Comparison of ENCODE assay signal across 8 cellular contexts in the genomic region with DNA sequence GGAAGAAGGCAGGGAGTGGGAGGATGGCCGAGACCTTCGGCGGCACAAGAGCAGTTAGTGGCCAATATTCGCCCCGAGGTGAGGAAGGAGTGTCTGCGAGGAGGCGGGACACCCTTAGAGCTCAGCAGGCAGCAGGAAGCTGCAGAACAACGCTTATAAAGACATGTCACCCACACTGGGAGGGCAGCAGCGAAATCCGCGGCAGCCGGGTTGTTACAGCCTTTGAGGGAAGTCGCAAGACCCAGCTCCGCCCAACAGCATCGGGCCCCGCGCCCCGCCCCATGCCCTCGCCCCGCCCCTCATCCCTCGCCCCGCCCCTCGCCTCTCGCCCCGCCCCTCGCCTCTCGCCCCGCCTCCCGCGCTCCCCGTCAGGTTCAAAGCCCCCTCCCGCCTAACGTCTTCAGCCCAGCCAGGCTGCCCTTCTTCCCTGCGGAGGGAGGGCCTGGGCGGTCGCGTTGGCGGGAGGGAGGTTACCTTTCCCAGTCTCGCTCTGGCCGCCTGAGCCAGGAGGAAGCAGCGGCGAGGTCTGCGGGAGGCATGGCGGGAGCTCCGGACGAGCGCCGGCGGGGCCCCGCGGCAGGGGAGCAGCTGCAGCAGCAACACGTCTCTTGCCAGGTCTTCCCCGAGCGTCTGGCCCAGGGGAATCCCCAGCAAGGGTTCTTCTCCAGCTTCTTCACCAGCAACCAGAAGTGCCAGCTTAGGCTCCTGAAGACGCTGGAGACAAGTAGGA. TPM values are rescaled to one million over a fixed set of nuclear protein-coding genes. Genes with fewer than 3 reads are reported as not detected.
DNase-seq lines count a peak whose midpoint lies in the region; ATAC-seq and TF ChIP-seq lines count a peak whose summit lies in the region.

ATP23 (plus strand) TSS at position 403 of the 730 bp plus-strand sequence; CDS start at position 538, 135 bp downstream.

- peak; percentile 95 for DNase-seq in GM13976 (ENCODE audit: low spot score)
- peak; percentile 77 for DNase-seq in NCI-H1436 treated with DMSO at 0.1 percent for 48 hours (lab: John Stamatoyannopoulos, UW)
- peak; percentile 90 for DNase-seq in T follicular helper cell (ENCODE audit: low read depth)
- peak; percentile 87 for DNase-seq in heart right ventricle
- DNase-seq in posterior cingulate gyrus, result peak; percentile 76 to 99 (median 87)
- peak; percentile 95 for DNase-seq in upper lobe of left lung

- no peak for TF ChIP-seq CTCF in GM13976 (IDR thresholded peaks at IDR 0.05; ENCODE audit: borderline replicate concordance, control extremely low read depth, extremely low read depth, insufficient read depth, missing control alignments)
- TF ChIP-seq CTCF in heart right ventricle (IDR thresholded peaks at IDR 0.05), result no peak
- peak in 2 of 6 experiments; percentile 3 to 15 for TF ChIP-seq CTCF in upper lobe of left lung (IDR thresholded peaks at IDR 0.05)

- H3K27me3 ChIP-seq in heart right ventricle (no peaks in the 10 kb centered on the region), upper lobe of left lung (no peaks in the 10 kb centered on the region)

- ATAC-seq in HG02852 (IDR thresholded peaks at IDR 0.05; ENCODE audit: unreplicated experiment) (peak; percentile 79), heart right ventricle (peak; percentile 93 to 96 (median 94)), upper lobe of left lung (ENCODE audit: low FRiP score in 2 of 2) (peak; percentile 96 to 97)

- H3K27ac ChIP-seq in adipose tissue (ENCODE audit: low read depth, low read length) (peak within 1 kb of the TSS; percentile 6), heart right ventricle (peak within 1 kb of the TSS in 9 of 10 donors; percentile 80 to 93 (median 87)), upper lobe of left lung (peak within 1 kb of the TSS; percentile 86 to 93 (median 92))

- in situ Hi-C loops in GM13976 (cut with MboI; ENCODE audit: low sequenced_read_pairs, unreplicated experiment), result no loop called here

- WGBS in adipose tissue, 3 donors, result 0 to 1% (median 0%) methylated on average over 41 to 48 of the region's 55 CpGs
- 0 to 1% methylated on average over 32 to 55 of the region's 55 CpGs for WGBS in heart right ventricle, 2 donors
- WGBS in upper lobe of left lung, 2 donors, result 0 to 1% methylated on average over 8 to 13 of the region's 55 CpGs

- H3K4me3 ChIP-seq in heart right ventricle (peak within 1 kb of the TSS; percentile 47 to 93 (median 76)), upper lobe of left lung (peak within 1 kb of the TSS; percentile 57 to 76 (median 71))

- no peaks in the 10 kb centered on the region for H3K9me3 ChIP-seq in heart right ventricle
- H3K9me3 ChIP-seq in upper lobe of left lung, result no peaks in the 10 kb centered on the region

- peak in 1 of 4 donors; percentile 7 for TF ChIP-seq EP300 in upper lobe of left lung (IDR thresholded peaks at IDR 0.05)

- intact Hi-C loops in heart right ventricle (cut with DNase I) (no loop called here), posterior cingulate gyrus (cut with DNase I) (no loop called here)

- H3K36me3 ChIP-seq in heart right ventricle, result no peaks in the 10 kb centered on the region
- H3K36me3 ChIP-seq in upper lobe of left lung, result no peaks in the 10 kb centered on the region

- TF ChIP-seq POLR2A in upper lobe of left lung (IDR thresholded peaks at IDR 0.05), result peak; percentile 48 to 94 (median 74)

- H3K4me1 ChIP-seq in heart right ventricle (peaks cover 0 to 36% (median 14%) of the 10 kb centered on the region in 9 donors), upper lobe of left lung (peaks cover 8 to 20% (median 16%) of the 10 kb centered on the region in 4 donors)

RNA-seq across cellular contexts. Expression of gene ATP23, which starts in this region (rescaled TPM):
- 10 to 100 TPM in 1 of 3 donors, 1 to 10 TPM in 2; 4.3 to 11.0 (median 7.6) TPM for polyA plus RNA-seq in adipose tissue
- total RNA-seq in heart right ventricle, result 1 to 10 TPM; 2.8 to 8.5 (median 6.4) TPM
- 10 to 100 TPM in 1 of 2 donors, 1 to 10 TPM in 1; 6.8 to 11.3 TPM for polyA plus RNA-seq in heart right ventricle
- 10 to 100 TPM in 1 of 6 donors, 1 to 10 TPM in 4, not detected in 1; 4.7 to 18.8 (median 7.7) TPM for total RNA-seq in upper lobe of left lung

Comparison
In these comparisons a context has a peak if more than half of its experiments do, and no peak if none do; other contexts are left out.
1. Peak in every context shown above with its lines: DNase-seq, ATAC-seq, H3K4me3 ChIP-seq and H3K27ac ChIP-seq.
2. H3K27ac ChIP-seq: peak in every context shown above with its lines; median percentile 92 in upper lobe of left lung; 87 in heart right ventricle; 6 in adipose tissue.